ENCODE assay signal across 14 cellular contexts in genomic region chr1:85572574-85572973, GRCh38.
"Had no signal": no experiment of that assay in that cellular context is flagged by ENCODE, and none has a peak within 500 bp of the region (broad histone marks: within the 10 kb centered on the region; RNA-seq: fewer than 3 reads in every experiment).

No MANE protein-coding gene starts in this region.

- H3K27me3 ChIP-seq: brain microvascular endothelial cell, pancreas had no signal

- H3K36me3 ChIP-seq: left ventricle myocardium inferior, pancreas, transverse colon had no signal

- H3K9me3 Mint-ChIP-seq: activated CD8-positive, alpha-beta T cell treated with anti-CD3 and anti-CD28 coated beads for 36 hours; activated T-helper 1 cell treated with anti-CD3 and anti-CD28 coated beads, Interleukin-12 subunit alpha, Interleukin-12 subunit beta, Interleukin-2, Interleukin-4 antibody, amounts not matched to agents 30 ng/mL and 10 ng/mL and 1 ng/mL, durations not matched to agents 14 hours and 24 hours and 36 hours; neural crest cell had no signal

- H3K9me3 ChIP-seq: left ventricle myocardium inferior, pancreas, transverse colon had no signal

- H3K4me3 ChIP-seq: left ventricle myocardium inferior, pancreas, skin epidermis, transverse colon had no signal

- H3K27ac ChIP-seq: brain microvascular endothelial cell, left ventricle myocardium inferior, pancreas, VCaP had no signal

- H3K27ac Mint-ChIP-seq: activated CD8-positive, alpha-beta T cell treated with anti-CD3 and anti-CD28 coated beads for 36 hours; activated T-helper 1 cell treated with anti-CD3 and anti-CD28 coated beads, Interleukin-12 subunit alpha, Interleukin-12 subunit beta, Interleukin-2, Interleukin-4 antibody, amounts not matched to agents 30 ng/mL and 10 ng/mL and 1 ng/mL, durations not matched to agents 14 hours and 24 hours and 36 hours had no signal

- H3K4me3 Mint-ChIP-seq: activated CD8-positive, alpha-beta T cell treated with anti-CD3 and anti-CD28 coated beads for 36 hours; activated T-helper 1 cell treated with anti-CD3 and anti-CD28 coated beads, Interleukin-12 subunit alpha, Interleukin-12 subunit beta, Interleukin-2, Interleukin-4 antibody, amounts not matched to agents 30 ng/mL and 10 ng/mL and 1 ng/mL, durations not matched to agents 14 hours and 24 hours and 36 hours; neural crest cell had no signal

- ATAC-seq: activated CD8-positive, alpha-beta T cell treated with anti-CD3 and anti-CD28 coated beads for 36 hours; pancreas had no signal

- DNase-seq: activated CD8-positive, alpha-beta memory T cell treated with anti-CD3 and anti-CD28 coated beads, Interleukin-2, amount 50 U/mL, for 48 hours; activated CD8-positive, alpha-beta T cell treated with anti-CD3 and anti-CD28 coated beads for 36 hours; activated naive CD4-positive, alpha-beta T cell treated with Interleukin-2 at 50 U/mL for 16 hours; brain microvascular endothelial cell; kidney; left ventricle myocardium inferior; pancreas; retina; T-helper 1 cell; transverse colon had no signal
